15 cellular contexts compared by ENCODE assay signal in genomic region chr7:8114175-8114574, GRCh38.
DNase-seq lines count a peak whose midpoint lies in the region; ATAC-seq and TF ChIP-seq lines count a peak whose summit lies in the region.
"Had no signal": no experiment of that assay in that cellular context is flagged by ENCODE, and none has a peak within 500 bp of the region (broad histone marks: within the 10 kb centered on the region; RNA-seq: fewer than 3 reads in every experiment).

No MANE protein-coding gene starts in this region.

- H3K27ac ChIP-seq in SU-DHL-6 (ENCODE audit: low read depth, low read length) (no peak overlapping the region), spleen (peak overlapping the region in 6 of 8 donors; percentile 6 to 76 (median 51)), suprapubic skin (no peak overlapping the region)
- H3K27ac ChIP-seq: heart right ventricle had no signal

- H3K27me3 ChIP-seq in SU-DHL-6 (ENCODE audit: low read length) (no peaks in the 10 kb centered on the region), spleen (replicated peaks in 1 of 7) (no peaks in the 10 kb centered on the region), suprapubic skin (no peaks in the 10 kb centered on the region), MG63 (no peaks in the 10 kb centered on the region)
- H3K27me3 ChIP-seq: heart right ventricle had no signal

- H3K9me3 ChIP-seq in SU-DHL-6 (ENCODE audit: insufficient read depth, low read length): no peaks in the 10 kb centered on the region
- H3K9me3 ChIP-seq in spleen: no peaks in the 10 kb centered on the region
- no peaks in the 10 kb centered on the region for H3K9me3 ChIP-seq in suprapubic skin
- H3K9me3 ChIP-seq in MG63: no peaks in the 10 kb centered on the region
- H3K9me3 ChIP-seq: heart right ventricle had no signal

- no peaks in the 10 kb centered on the region for H3F3A ChIP-seq in SU-DHL-6 (ENCODE audit: insufficient read depth)

- H4K20me1 ChIP-seq in SU-DHL-6 (ENCODE audit: low read depth, low read length): no peaks in the 10 kb centered on the region

- no peaks in the 10 kb centered on the region for H3K79me2 ChIP-seq in SU-DHL-6 (ENCODE audit: insufficient read depth, low read length)

- ATAC-seq in GM21717 (IDR thresholded peaks at IDR 0.05; ENCODE audit: unreplicated experiment): peak; percentile 40
- no peak for ATAC-seq in GM21515 (IDR thresholded peaks at IDR 0.05; ENCODE audit: unreplicated experiment)

- TF ChIP-seq POLR2A in spleen (IDR thresholded peaks at IDR 0.05): no peak
- TF ChIP-seq POLR2A in suprapubic skin (IDR thresholded peaks at IDR 0.05): no peak

- H3K9me2 ChIP-seq in SU-DHL-6 (replicated peaks; ENCODE audit: insufficient read depth, low read length): no peaks in the 10 kb centered on the region

- peaks cover 67% of the 10 kb centered on the region for H3K4me1 Mint-ChIP-seq in activated T-cell treated with anti-CD3 and anti-CD28 coated beads, Interleukin-2, amount 50 U/mL, for 24 hours (ENCODE audit: low read depth)

- peak overlapping the region; percentile 36 for H2AFZ ChIP-seq in SU-DHL-6 (ENCODE audit: low read depth, low read length, severe bottlenecking)

- intact Hi-C loops in spleen (cut with DNase I; ENCODE audit: low total_unique reads): no loop called here

- H3K27ac Mint-ChIP-seq in activated T-cell treated with anti-CD3 and anti-CD28 coated beads, Interleukin-2, amount 50 U/mL, for 24 hours: peak overlapping the region; percentile 0

- TF ChIP-seq EP300 in suprapubic skin (IDR thresholded peaks at IDR 0.05): no peak

- no peak overlapping the region for H3K4me2 ChIP-seq in SU-DHL-6 (ENCODE audit: low read depth, low read length, poor library complexity, severe bottlenecking)

- 52 to 69% (median 62%) methylated on average over 4 of the region's 4 CpGs for whole genome bisulfite sequencing in spleen, 5 donors
- 95% methylated on average over 4 of the region's 4 CpGs for WGBS in suprapubic skin

- H3K36me3 ChIP-seq in SU-DHL-6 (ENCODE audit: low read length) (no peaks in the 10 kb centered on the region), spleen (peaks cover 0 to 19% (median 0%) of the 10 kb centered on the region in 6 donors), suprapubic skin (no peaks in the 10 kb centered on the region), MG63 (no peaks in the 10 kb centered on the region)

- H3K36me3 Mint-ChIP-seq in activated T-cell treated with anti-CD3 and anti-CD28 coated beads, Interleukin-2, amount 50 U/mL, for 24 hours (ENCODE audit: low read depth): no peaks in the 10 kb centered on the region

- H3K9me3 Mint-ChIP-seq in activated T-cell treated with anti-CD3 and anti-CD28 coated beads, Interleukin-2, amount 50 U/mL, for 24 hours: peaks cover 5% of the 10 kb centered on the region

- H3K4me1 ChIP-seq in spleen: peaks cover 6 to 32% (median 25%) of the 10 kb centered on the region in 6 donors
- no peaks in the 10 kb centered on the region for H3K4me1 ChIP-seq in suprapubic skin

- no peaks in the 10 kb centered on the region for H3K27me3 Mint-ChIP-seq in activated T-cell treated with anti-CD3 and anti-CD28 coated beads, Interleukin-2, amount 50 U/mL, for 24 hours

- H3K4me3 ChIP-seq in SU-DHL-6 (ENCODE audit: insufficient read depth, low read length, poor library complexity, severe bottlenecking) (no peak overlapping the region), spleen (no peak overlapping the region), suprapubic skin (no peak overlapping the region), MG63 (no peak overlapping the region)
- H3K4me3 ChIP-seq: heart right ventricle had no signal

- H3K9ac ChIP-seq in SU-DHL-6 (ENCODE audit: low read length): no peak overlapping the region

- no peak for TF ChIP-seq CTCF in SU-DHL-6 (IDR thresholded peaks at IDR 0.05; ENCODE audit: insufficient read depth, low read length, poor library complexity, severe bottlenecking)
- TF ChIP-seq CTCF in spleen (IDR thresholded peaks at IDR 0.05 in 8 of 11, conservative IDR thresholded peaks at IDR 0.05 in 3 of 11): no peak
- no peak for TF ChIP-seq CTCF in suprapubic skin (IDR thresholded peaks at IDR 0.05)

- DNase-seq in activated T-cell treated with anti-CD3 and anti-CD28 coated beads, Interleukin-2, amount 50 U/mL, for 24 hours: no peak
- DNase-seq in activated T-cell treated with anti-CD3 and anti-CD28 coated beads, Interleukin-2, amount 50 U/mL, for 48 hours: no peak
- DNase-seq in spleen (no peak), suprapubic skin (ENCODE audit: low spot score in 2 of 2) (no peak), MG63 (no peak)
- DNase-seq: ACHN; anterior cingulate cortex; effector CD8-positive, alpha-beta T cell; heart right ventricle; NCI-H1417; NCI-H774; stimulated activated CD4-positive, alpha-beta T cell treated with anti-CD3 and anti-CD28 coated beads, Interleukin-4, amount 100 ng/mL, for 24 hours had no signal

- H3K4me3 Mint-ChIP-seq in activated T-cell treated with anti-CD3 and anti-CD28 coated beads, Interleukin-2, amount 50 U/mL, for 24 hours: no peak overlapping the region

Comparison
In these comparisons a context has a peak if more than half of its experiments do, and no peak if none do; other contexts are left out.
1. H3K27ac ChIP-seq: peak in spleen (6 of 8); none in SU-DHL-6 (single experiment) and suprapubic skin (single experiment).